33 cellular contexts compared by ENCODE assay signal in the genomic region with DNA sequence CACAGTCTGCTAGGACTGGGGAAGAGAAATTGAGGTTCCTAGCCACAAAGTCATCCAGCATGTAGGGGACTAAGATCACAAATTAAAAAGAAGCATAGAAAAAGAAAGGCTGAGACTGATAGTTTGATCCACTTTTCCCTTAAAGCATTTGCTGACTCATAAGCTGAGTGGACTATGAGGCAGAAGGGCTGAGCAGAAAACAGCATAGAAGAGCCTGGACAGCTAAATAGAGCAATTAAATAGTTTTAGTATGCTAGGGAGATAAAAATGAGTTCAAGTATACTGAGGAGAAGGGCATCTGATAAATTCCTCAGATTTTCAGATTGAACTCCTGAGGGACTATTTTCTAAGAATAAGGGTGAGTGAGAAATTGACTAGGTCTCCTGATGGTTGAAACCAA.
A peak's percentile ranks its signal among the peaks of the same experiment; 100 is the strongest.
DNase-seq lines count a peak whose midpoint lies in the region; ATAC-seq and TF ChIP-seq lines count a peak whose summit lies in the region.
"Had no signal": no experiment of that assay in that cellular context is flagged by ENCODE, and none has a peak within 500 bp of the region (broad histone marks: within the 10 kb centered on the region; RNA-seq: fewer than 3 reads in every experiment).

No MANE protein-coding gene starts in this region.

- H3K9ac ChIP-seq in mammary epithelial cell (ENCODE audit: insufficient read depth, low read length): no peak overlapping the region

- H4K20me1 ChIP-seq in mammary epithelial cell (ENCODE audit: insufficient read depth, low read length): no peaks in the 10 kb centered on the region

- H3K27me3 Mint-ChIP-seq in MCF 10A (ENCODE audit: insufficient read depth, unreplicated experiment): no peaks in the 10 kb centered on the region

- no peak overlapping the region for H3K4me2 ChIP-seq in mammary epithelial cell (ENCODE audit: insufficient read depth, low read depth, low read length)

- dilution Hi-C loops in mammary epithelial cell (cut with HindIII; ENCODE audit: low sequenced_read_pairs): no loop called here

- peaks cover 9% of the 10 kb centered on the region for H3K9me3 Mint-ChIP-seq in MCF 10A (ENCODE audit: unreplicated experiment)

- no peaks in the 10 kb centered on the region for H3K4me1 Mint-ChIP-seq in MCF 10A (ENCODE audit: insufficient read depth, unreplicated experiment)
- H3K4me1 Mint-ChIP-seq: CD4-positive, alpha-beta memory T cell; immature natural killer cell; naive thymus-derived CD8-positive, alpha-beta T cell; T-helper 17 cell had no signal

- H3K4me3 ChIP-seq in mammary epithelial cell (replicated peaks in 1 of 3; ENCODE audit: insufficient read depth in 1 of 3, low read depth in 2 of 3, low read length in 3 of 3) (no peak overlapping the region), fibroblast of villous mesenchyme (ENCODE audit: low read depth, low read length) (no peak overlapping the region)
- H3K4me3 ChIP-seq: gastrocnemius medialis, MG63, skin epidermis, stomach, tibial artery had no signal

- CTCF ChIA-PET in mammary epithelial cell (lab: Charles Lee; ENCODE audit: low non-redundant PET): interaction anchor here (0.6 kb wide), 1 partner anchor 112 kb away, joined by 3 read pairs; no protein-coding TSS in a partner anchor
- CTCF ChIA-PET in MCF 10A (lab: Yijun Ruan, JAX): no interaction called here

- intact Hi-C loops in mammary epithelial cell (cut with micrococcal nuclease): no loop called here
- intact Hi-C loops in MCF 10A (cut with micrococcal nuclease): no loop called here

- TF ChIP-seq CTCF in mammary epithelial cell (conservative IDR thresholded peaks at IDR 0.05 in 1 of 2, IDR thresholded peaks at IDR 0.05 in 1 of 2; ENCODE audit: extremely low read depth in 1 of 2, insufficient read depth in 1 of 2, low read depth in 1 of 2, low read length in 2 of 2) (no peak), MCF 10A (IDR thresholded peaks at IDR 0.05; ENCODE audit: unreplicated experiment) (no peak), fibroblast of villous mesenchyme (IDR thresholded peaks at IDR 0.05; ENCODE audit: insufficient read depth, low read depth, low read length) (no peak)

- H3K27ac ChIP-seq in mammary epithelial cell (ENCODE audit: insufficient read depth, low read depth, low read length): no peak overlapping the region
- H3K27ac ChIP-seq: 22Rv1, gastrocnemius medialis, skin epidermis, stomach, tibial artery had no signal

- POLR2A ChIA-PET in MCF 10A (lab: Yijun Ruan, JAX): no interaction called here

- no peaks in the 10 kb centered on the region for H3K36me3 Mint-ChIP-seq in MCF 10A (ENCODE audit: insufficient read depth, unreplicated experiment)
- H3K36me3 Mint-ChIP-seq: CD4-positive, alpha-beta memory T cell had no signal

- H3K4me3 Mint-ChIP-seq in MCF 10A (ENCODE audit: unreplicated experiment): no peak overlapping the region
- H3K4me3 Mint-ChIP-seq: activated CD4-positive, alpha-beta T cell treated with anti-CD3 and anti-CD28 coated beads for 36 hours; CD4-positive, alpha-beta memory T cell; immature natural killer cell; naive thymus-derived CD8-positive, alpha-beta T cell; T-helper 17 cell had no signal

- DNase-seq in mammary epithelial cell (peak; percentile 34), MCF 10A (ENCODE audit: unreplicated experiment) (no peak), astrocyte of the hippocampus (ENCODE audit: low read depth, low spot score) (peak; percentile 36), fibroblast of villous mesenchyme (ENCODE audit: low read depth) (peak; percentile 18), stromal cell of bone marrow (ENCODE audit: low read depth) (peak; percentile 50)
- no peak for DNase-seq in stimulated activated CD4-positive, alpha-beta T cell treated with anti-CD3 and anti-CD28 coated beads, Interleukin-1b, Interleukin-23, amount 100 ng/mL, for 48 hours
- no peak for DNase-seq in stimulated activated CD4-positive, alpha-beta T cell treated with anti-CD3 and anti-CD28 coated beads, Interleukin-15, amount 100 ng/mL, for 24 hours
- DNase-seq: activated CD4-positive, alpha-beta T cell treated with anti-CD3 and anti-CD28 coated beads for 36 hours; activated CD8-positive, alpha-beta memory T cell treated with anti-CD3 and anti-CD28 coated beads for 24 hours; activated effector memory CD4-positive, alpha-beta T cell treated with anti-CD3 and anti-CD28 coated beads, Interleukin-2, amount 50 U/mL, for 16 hours; AML-193; CD4-positive, alpha-beta memory T cell; gastrocnemius medialis; H7; hippocampal formation; immature natural killer cell; KBM-7; mesendoderm; MG63; naive thymus-derived CD8-positive, alpha-beta T cell; NCI-H2081 treated with DMSO at 0.1 percent for 48 hours; NCI-H345; NCI-H82; occipital lobe; stimulated activated CD4-positive, alpha-beta T cell treated with anti-CD3 and anti-CD28 coated beads, Interleukin-2, amount 100 ng/mL, for 24 hours; stomach; T-helper 17 cell; tibial artery had no signal

- no peak overlapping the region for H2AFZ ChIP-seq in mammary epithelial cell (ENCODE audit: low read depth, low read length)

- no peak overlapping the region for H3K27ac Mint-ChIP-seq in MCF 10A (ENCODE audit: low read depth, unreplicated experiment)
- H3K27ac Mint-ChIP-seq: activated CD4-positive, alpha-beta T cell treated with anti-CD3 and anti-CD28 coated beads for 36 hours; CD4-positive, alpha-beta memory T cell; immature natural killer cell; naive thymus-derived CD8-positive, alpha-beta T cell; T-helper 17 cell had no signal

- in situ Hi-C loops in mammary epithelial cell (cut with MboI; ENCODE audit: low sequenced_read_pairs in 2 of 2): no loop called here

- peaks cover 4% of the 10 kb centered on the region for H3K4me1 ChIP-seq in mammary epithelial cell (ENCODE audit: insufficient read depth, low read length)
- H3K4me1 ChIP-seq: gastrocnemius medialis, stomach, tibial artery had no signal

- H3K27me3 ChIP-seq in mammary epithelial cell (ENCODE audit: insufficient read depth, low read length): no peaks in the 10 kb centered on the region
- H3K27me3 ChIP-seq: gastrocnemius medialis, stomach, tibial artery had no signal

- H3K36me3 ChIP-seq in mammary epithelial cell (ENCODE audit: insufficient read depth, low read length): no peaks in the 10 kb centered on the region
- H3K36me3 ChIP-seq: gastrocnemius medialis, MG63, stomach, tibial artery had no signal

- no peaks in the 10 kb centered on the region for H3K79me2 ChIP-seq in mammary epithelial cell (ENCODE audit: insufficient read depth, low read length)

- peaks cover 2% of the 10 kb centered on the region for H3K9me3 ChIP-seq in mammary epithelial cell (replicated peaks; ENCODE audit: insufficient read depth, low read length)
- H3K9me3 ChIP-seq: gastrocnemius medialis, MG63 had no signal

- ATAC-seq in HG03135 (IDR thresholded peaks at IDR 0.05; ENCODE audit: unreplicated experiment): no peak
- ATAC-seq: activated CD4-positive, alpha-beta T cell treated with anti-CD3 and anti-CD28 coated beads for 36 hours; gastrocnemius medialis; left lobe of liver; naive thymus-derived CD8-positive, alpha-beta T cell; SK-N-SH treated with all-trans-retinoic acid at 6 μM for 48 hours; T-helper 17 cell had no signal

- BruUV-seq in mammary epithelial cell (replicated peaks; lab: Mats Ljungman, UMichigan) (no TSS peak), MCF 10A (replicated peaks; lab: Mats Ljungman, UMichigan) (no TSS peak)

Comparison
In these comparisons a context has a peak if more than half of its experiments do, and no peak if none do; other contexts are left out.
1. DNase-seq: peak in mammary epithelial cell (single experiment), astrocyte of the hippocampus (single experiment), fibroblast of villous mesenchyme (single experiment) and stromal cell of bone marrow (single experiment); none in MCF 10A (single experiment), stimulated activated CD4-positive, alpha-beta T cell treated with anti-CD3 and anti-CD28 coated beads, Interleukin-1b, Interleukin-23, amount 100 ng/mL, for 48 hours (single experiment) and stimulated activated CD4-positive, alpha-beta T cell treated with anti-CD3 and anti-CD28 coated beads, Interleukin-15, amount 100 ng/mL, for 24 hours (single experiment).